In the genomic region with DNA sequence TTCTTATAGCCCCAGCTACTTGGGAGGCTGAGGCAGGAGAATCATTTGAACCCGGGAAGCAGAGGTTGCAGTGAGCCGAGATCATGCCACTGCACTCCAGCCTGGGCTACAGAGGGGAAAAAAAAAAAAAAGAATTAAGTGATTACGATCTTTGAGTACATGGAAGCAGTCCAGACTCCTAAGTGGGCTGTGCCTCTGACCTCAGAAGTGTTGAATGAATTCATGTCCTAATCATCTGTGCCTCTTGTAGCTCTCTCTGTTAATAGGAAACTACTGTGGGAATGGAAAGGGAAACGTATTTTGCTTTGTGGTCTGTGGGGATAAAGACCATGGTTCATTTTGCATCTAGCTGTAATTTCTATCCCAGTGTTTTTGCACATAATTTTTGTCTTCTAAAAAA, we compare ENCODE assay signal across 1 cellular context.
TF ChIP-seq lines count a peak whose summit lies in the region.

No MANE protein-coding gene starts in this region.

TF ChIP-seq in GM23338, 12 proteins besides CTCF, POLR2A, EP300 and RAD21 (continued from another document):
- TF ChIP-seq, protein P1, sequence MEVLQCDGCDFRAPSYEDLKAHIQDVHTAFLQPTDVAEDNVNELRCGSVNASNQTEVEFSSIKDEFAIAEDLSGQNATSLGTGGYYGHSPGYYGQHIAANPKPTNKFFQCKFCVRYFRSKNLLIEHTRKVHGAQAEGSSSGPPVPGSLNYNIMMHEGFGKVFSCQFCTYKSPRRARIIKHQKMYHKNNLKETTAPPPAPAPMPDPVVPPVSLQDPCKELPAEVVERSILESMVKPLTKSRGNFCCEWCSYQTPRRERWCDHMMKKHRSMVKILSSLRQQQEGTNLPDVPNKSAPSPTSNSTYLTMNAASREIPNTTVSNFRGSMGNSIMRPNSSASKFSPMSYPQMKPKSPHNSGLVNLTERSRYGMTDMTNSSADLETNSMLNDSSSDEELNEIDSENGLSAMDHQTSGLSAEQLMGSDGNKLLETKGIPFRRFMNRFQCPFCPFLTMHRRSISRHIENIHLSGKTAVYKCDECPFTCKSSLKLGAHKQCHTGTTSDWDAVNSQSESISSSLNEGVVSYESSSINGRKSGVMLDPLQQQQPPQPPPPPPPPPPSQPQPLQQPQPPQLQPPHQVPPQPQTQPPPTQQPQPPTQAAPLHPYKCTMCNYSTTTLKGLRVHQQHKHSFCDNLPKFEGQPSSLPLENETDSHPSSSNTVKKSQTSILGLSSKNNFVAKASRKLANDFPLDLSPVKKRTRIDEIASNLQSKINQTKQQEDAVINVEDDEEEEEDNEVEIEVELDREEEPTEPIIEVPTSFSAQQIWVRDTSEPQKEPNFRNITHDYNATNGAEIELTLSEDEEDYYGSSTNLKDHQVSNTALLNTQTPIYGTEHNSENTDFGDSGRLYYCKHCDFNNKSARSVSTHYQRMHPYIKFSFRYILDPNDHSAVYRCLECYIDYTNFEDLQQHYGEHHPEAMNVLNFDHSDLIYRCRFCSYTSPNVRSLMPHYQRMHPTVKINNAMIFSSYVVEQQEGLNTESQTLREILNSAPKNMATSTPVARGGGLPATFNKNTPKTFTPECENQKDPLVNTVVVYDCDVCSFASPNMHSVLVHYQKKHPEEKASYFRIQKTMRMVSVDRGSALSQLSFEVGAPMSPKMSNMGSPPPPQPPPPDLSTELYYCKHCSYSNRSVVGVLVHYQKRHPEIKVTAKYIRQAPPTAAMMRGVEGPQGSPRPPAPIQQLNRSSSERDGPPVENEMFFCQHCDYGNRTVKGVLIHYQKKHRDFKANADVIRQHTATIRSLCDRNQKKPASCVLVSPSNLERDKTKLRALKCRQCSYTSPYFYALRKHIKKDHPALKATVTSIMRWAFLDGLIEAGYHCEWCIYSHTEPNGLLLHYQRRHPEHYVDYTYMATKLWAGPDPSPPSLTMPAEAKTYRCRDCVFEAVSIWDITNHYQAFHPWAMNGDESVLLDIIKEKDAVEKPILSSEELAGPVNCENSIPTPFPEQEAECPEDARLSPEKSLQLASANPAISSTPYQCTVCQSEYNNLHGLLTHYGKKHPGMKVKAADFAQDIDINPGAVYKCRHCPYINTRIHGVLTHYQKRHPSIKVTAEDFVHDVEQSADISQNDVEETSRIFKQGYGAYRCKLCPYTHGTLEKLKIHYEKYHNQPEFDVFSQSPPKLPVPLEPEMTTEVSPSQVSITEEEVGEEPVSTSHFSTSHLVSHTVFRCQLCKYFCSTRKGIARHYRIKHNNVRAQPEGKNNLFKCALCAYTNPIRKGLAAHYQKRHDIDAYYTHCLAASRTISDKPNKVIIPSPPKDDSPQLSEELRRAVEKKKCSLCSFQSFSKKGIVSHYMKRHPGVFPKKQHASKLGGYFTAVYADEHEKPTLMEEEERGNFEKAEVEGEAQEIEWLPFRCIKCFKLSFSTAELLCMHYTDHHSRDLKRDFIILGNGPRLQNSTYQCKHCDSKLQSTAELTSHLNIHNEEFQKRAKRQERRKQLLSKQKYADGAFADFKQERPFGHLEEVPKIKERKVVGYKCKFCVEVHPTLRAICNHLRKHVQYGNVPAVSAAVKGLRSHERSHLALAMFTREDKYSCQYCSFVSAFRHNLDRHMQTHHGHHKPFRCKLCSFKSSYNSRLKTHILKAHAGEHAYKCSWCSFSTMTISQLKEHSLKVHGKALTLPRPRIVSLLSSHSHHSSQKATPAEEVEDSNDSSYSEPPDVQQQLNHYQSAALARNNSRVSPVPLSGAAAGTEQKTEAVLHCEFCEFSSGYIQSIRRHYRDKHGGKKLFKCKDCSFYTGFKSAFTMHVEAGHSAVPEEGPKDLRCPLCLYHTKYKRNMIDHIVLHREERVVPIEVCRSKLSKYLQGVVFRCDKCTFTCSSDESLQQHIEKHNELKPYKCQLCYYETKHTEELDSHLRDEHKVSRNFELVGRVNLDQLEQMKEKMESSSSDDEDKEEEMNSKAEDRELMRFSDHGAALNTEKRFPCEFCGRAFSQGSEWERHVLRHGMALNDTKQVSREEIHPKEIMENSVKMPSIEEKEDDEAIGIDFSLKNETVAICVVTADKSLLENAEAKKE (CRISPR knock-in tag; IDR thresholded peaks at IDR 0.05) = no peak
- TF ChIP-seq EZH2phosphoT487 (IDR thresholded peaks at IDR 0.05; ENCODE audit: unreplicated experiment) (no peak), EZH2 (IDR thresholded peaks at IDR 0.05; ENCODE audit: low read depth, unreplicated experiment) (no peak), CREB1 (CRISPR knock-in tag; IDR thresholded peaks at IDR 0.05; ENCODE audit: low read depth) (no peak), ZNF331 (CRISPR knock-in tag; IDR thresholded peaks at IDR 0.05; ENCODE audit: low read depth) (no peak), ZNF114 (CRISPR knock-in tag; IDR thresholded peaks at IDR 0.05) (no peak)
